8 cellular contexts compared by ENCODE assay signal in genomic region chr11:11841605-11842425, GRCh38. TPM values are rescaled to one million over a fixed set of nuclear protein-coding genes. Genes with fewer than 3 reads are reported as not detected.
DNase-seq lines count a peak whose midpoint lies in the region; ATAC-seq and TF ChIP-seq lines count a peak whose summit lies in the region.

A gene with protein sequence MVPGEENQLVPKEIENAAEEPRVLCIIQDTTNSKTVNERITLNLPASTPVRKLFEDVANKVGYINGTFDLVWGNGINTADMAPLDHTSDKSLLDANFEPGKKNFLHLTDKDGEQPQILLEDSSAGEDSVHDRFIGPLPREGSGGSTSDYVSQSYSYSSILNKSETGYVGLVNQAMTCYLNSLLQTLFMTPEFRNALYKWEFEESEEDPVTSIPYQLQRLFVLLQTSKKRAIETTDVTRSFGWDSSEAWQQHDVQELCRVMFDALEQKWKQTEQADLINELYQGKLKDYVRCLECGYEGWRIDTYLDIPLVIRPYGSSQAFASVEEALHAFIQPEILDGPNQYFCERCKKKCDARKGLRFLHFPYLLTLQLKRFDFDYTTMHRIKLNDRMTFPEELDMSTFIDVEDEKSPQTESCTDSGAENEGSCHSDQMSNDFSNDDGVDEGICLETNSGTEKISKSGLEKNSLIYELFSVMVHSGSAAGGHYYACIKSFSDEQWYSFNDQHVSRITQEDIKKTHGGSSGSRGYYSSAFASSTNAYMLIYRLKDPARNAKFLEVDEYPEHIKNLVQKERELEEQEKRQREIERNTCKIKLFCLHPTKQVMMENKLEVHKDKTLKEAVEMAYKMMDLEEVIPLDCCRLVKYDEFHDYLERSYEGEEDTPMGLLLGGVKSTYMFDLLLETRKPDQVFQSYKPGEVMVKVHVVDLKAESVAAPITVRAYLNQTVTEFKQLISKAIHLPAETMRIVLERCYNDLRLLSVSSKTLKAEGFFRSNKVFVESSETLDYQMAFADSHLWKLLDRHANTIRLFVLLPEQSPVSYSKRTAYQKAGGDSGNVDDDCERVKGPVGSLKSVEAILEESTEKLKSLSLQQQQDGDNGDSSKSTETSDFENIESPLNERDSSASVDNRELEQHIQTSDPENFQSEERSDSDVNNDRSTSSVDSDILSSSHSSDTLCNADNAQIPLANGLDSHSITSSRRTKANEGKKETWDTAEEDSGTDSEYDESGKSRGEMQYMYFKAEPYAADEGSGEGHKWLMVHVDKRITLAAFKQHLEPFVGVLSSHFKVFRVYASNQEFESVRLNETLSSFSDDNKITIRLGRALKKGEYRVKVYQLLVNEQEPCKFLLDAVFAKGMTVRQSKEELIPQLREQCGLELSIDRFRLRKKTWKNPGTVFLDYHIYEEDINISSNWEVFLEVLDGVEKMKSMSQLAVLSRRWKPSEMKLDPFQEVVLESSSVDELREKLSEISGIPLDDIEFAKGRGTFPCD (N-terminal part only) (plus strand): TSS chr11:11841972. CDS start chr11:11842186, 214 bp downstream.

- H3K4me1 ChIP-seq in breast epithelium (peaks cover 0 to 24% of the 10 kb centered on the region in 2 donors), smooth muscle cell (ENCODE audit: low read depth) (peaks cover 39% of the 10 kb centered on the region)

- peak; percentile 82 for TF ChIP-seq POLR2A in breast epithelium (IDR thresholded peaks at IDR 0.05)

- peaks cover 41% of the 10 kb centered on the region for H3K79me2 ChIP-seq in smooth muscle cell (ENCODE audit: low read depth)

- peak within 1 kb of the TSS; percentile 99 for H2AFZ ChIP-seq in smooth muscle cell (ENCODE audit: low read depth)

- intact Hi-C loops in breast epithelium (cut with DNase I; ENCODE audit: low total_unique reads): no loop called here

- H3K4me2 ChIP-seq in smooth muscle cell: peak within 1 kb of the TSS; percentile 88

- TF ChIP-seq CTCF in VCaP (conservative IDR thresholded peaks at IDR 0.05) (peak; percentile 73), breast epithelium (IDR thresholded peaks at IDR 0.05) (peak; percentile 43 to 67 (median 44)), smooth muscle cell (IDR thresholded peaks at IDR 0.05; ENCODE audit: borderline replicate concordance, insufficient read depth, poor library complexity, severe bottlenecking) (peak; percentile 45)

- no peaks in the 10 kb centered on the region for H3K27me3 ChIP-seq in breast epithelium
- no peaks in the 10 kb centered on the region for H3K27me3 ChIP-seq in smooth muscle cell (ENCODE audit: low read depth)

- H3F3A ChIP-seq in smooth muscle cell (ENCODE audit: low read depth): peaks cover 7% of the 10 kb centered on the region

- H4K20me1 ChIP-seq in smooth muscle cell (ENCODE audit: low read depth): peaks cover 41% of the 10 kb centered on the region

- H3K36me3 ChIP-seq in breast epithelium (no peaks in the 10 kb centered on the region), smooth muscle cell (ENCODE audit: low read depth) (no peaks in the 10 kb centered on the region)

- DNase-seq in AG08395 (ENCODE audit: low spot score) (peak; percentile 74), NCI-H2171 (lab: John Stamatoyannopoulos, UW) (peak; percentile 60), breast epithelium (ENCODE audit: low spot score in 2 of 2) (peak; percentile 78 to 92), iPS-NIHi7 (ENCODE audit: extremely low spot score) (peak; percentile 86), smooth muscle cell (lab: John Stamatoyannopoulos, UW; ENCODE audit: unreplicated experiment) (peak; percentile 77)

- ATAC-seq in GM18873 (IDR thresholded peaks at IDR 0.05; ENCODE audit: low FRiP score, unreplicated experiment) (peak; percentile 50), HG03108 (IDR thresholded peaks at IDR 0.05; ENCODE audit: unreplicated experiment) (peak; percentile 61)

- under 1% methylated on average over 66 of the region's 75 CpGs for WGBS in smooth muscle cell (ENCODE audit: low lambda C conversion rate)

- H3K4me3 ChIP-seq in breast epithelium (peak within 1 kb of the TSS; percentile 72 to 89 (median 84)), smooth muscle cell (peak within 1 kb of the TSS; percentile 91)

- H3K9me3 ChIP-seq in breast epithelium (no peaks in the 10 kb centered on the region), smooth muscle cell (replicated peaks; ENCODE audit: low read depth) (no peaks in the 10 kb centered on the region)

- H3K27ac ChIP-seq in VCaP: peak within 1 kb of the TSS; percentile 99
- H3K27ac ChIP-seq in breast epithelium: peak within 1 kb of the TSS; percentile 97 to 100
- H3K27ac ChIP-seq in smooth muscle cell (ENCODE audit: low read depth): peak within 1 kb of the TSS; percentile 99

- H3K9ac ChIP-seq in smooth muscle cell (ENCODE audit: low read depth): peak within 1 kb of the TSS; percentile 99

RNA-seq across cellular contexts. Expression of the gene that starts here (rescaled TPM):
- total RNA-seq in breast epithelium: 100 to 1,000 TPM in 1 of 3 donors, 10 to 100 TPM in 2; 82.9 to 118 (median 100.0) TPM
- 75.3 and 93.5 TPM in 2 replicates for total RNA-seq in smooth muscle cell
- polyA plus RNA-seq in smooth muscle cell: 38.0 and 49.7 TPM in 2 replicates

Comparison
In these comparisons a context has a peak if more than half of its experiments do, and no peak if none do; other contexts are left out.
1. Peak in every context shown above with its lines: DNase-seq, ATAC-seq, H3K4me3 ChIP-seq and H3K27ac ChIP-seq.